In the genomic region with DNA sequence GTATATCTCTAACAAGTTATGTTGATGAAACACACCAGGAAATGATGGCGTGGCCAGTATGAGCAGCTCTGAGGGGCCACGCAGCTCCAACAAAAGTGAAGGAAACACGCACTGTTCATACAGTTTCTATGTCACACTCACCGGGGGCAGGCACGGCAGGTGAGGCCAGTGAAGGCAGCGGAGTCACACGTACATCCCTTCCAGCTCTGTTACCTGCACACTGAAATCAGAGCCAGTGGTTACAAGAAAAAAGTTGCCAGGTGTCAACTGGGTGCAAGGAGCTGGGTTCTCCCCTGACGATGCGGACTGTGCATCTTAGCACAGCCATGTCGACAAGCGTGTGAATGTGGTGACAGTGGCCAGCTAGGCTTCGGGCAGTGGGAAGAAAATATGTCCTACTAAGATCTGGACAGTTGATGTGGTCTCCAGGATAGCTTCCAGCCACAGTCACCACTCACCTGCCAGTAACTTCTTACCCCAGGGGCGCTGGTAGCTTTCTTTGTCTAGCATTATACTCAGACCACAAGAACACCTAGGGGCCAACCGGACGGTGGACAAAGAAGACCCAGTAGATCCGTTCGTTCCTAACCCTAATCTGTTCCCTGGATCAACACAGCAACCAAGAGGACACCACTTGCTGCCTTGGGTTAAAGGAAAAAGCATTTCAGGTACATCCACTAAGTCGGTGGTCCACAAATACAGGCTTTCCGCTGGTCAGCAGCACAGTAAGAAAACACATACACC, we compare ENCODE assay signal across 22 cellular contexts. TPM values are rescaled to one million over a fixed set of nuclear protein-coding genes. Genes with fewer than 3 reads are reported as not detected.
DNase-seq lines count a peak whose midpoint lies in the region; ATAC-seq and TF ChIP-seq lines count a peak whose summit lies in the region.
"Had no signal": no experiment of that assay in that cellular context is flagged by ENCODE, and none has a peak within 500 bp of the region (broad histone marks: within the 10 kb centered on the region; RNA-seq: fewer than 3 reads in every experiment).

No MANE protein-coding gene starts in this region.

- no peak for ATAC-seq in stimulated activated naive CD8-positive, alpha-beta T cell treated with anti-CD3 and anti-CD28 coated beads, Interleukin-15, amount 100 ng/mL, for 72 hours
- ATAC-seq: HCT116, PC-3 had no signal

- H3K27ac ChIP-seq in esophagus muscularis mucosa (replicated peaks in 1 of 4) (no peak overlapping the region), sigmoid colon (no peak overlapping the region)
- H3K27ac ChIP-seq: 22Rv1, GM23248 had no signal

- H3K36me3 Mint-ChIP-seq in T-helper 1 cell treated with Interleukin-12 subunit alpha and Interleukin-12 subunit beta and Interleukin-4 antibody, amounts not matched to agents 30 μg/mL and 1 μg/mL, for 36 hours (ENCODE audit: low read depth) = peaks cover 78% of the 10 kb centered on the region

- peak overlapping the region; percentile 49 for H3K27ac Mint-ChIP-seq in T-helper 1 cell treated with Interleukin-12 subunit alpha and Interleukin-12 subunit beta and Interleukin-4 antibody, amounts not matched to agents 30 μg/mL and 1 μg/mL, for 36 hours
- H3K27ac Mint-ChIP-seq in stimulated activated naive CD8-positive, alpha-beta T cell treated with anti-CD3 and anti-CD28 coated beads, Interleukin-15, amount 100 ng/mL, for 72 hours = no peak overlapping the region
- H3K27ac Mint-ChIP-seq: B cell had no signal

- no peaks in the 10 kb centered on the region for H3K4me1 ChIP-seq in esophagus muscularis mucosa
- H3K4me1 ChIP-seq in sigmoid colon = no peaks in the 10 kb centered on the region

- H3K27me3 ChIP-seq in esophagus muscularis mucosa = peaks cover 0 to 13% (median 0%) of the 10 kb centered on the region in 4 donors
- H3K27me3 ChIP-seq in sigmoid colon = no peaks in the 10 kb centered on the region

- TF ChIP-seq EP300 in esophagus muscularis mucosa (IDR thresholded peaks at IDR 0.05) (no peak), sigmoid colon (IDR thresholded peaks at IDR 0.05) (no peak)

- 91% methylated on average over 19 of the region's 19 CpGs for WGBS in esophagus muscularis mucosa
- WGBS in sigmoid colon, 2 donors = 95% methylated on average over 19 of the region's 19 CpGs

- peaks cover 48% of the 10 kb centered on the region for H3K4me1 Mint-ChIP-seq in T-helper 1 cell treated with Interleukin-12 subunit alpha and Interleukin-12 subunit beta and Interleukin-4 antibody, amounts not matched to agents 30 μg/mL and 1 μg/mL, for 36 hours (ENCODE audit: low read depth)
- H3K4me1 Mint-ChIP-seq in stimulated activated naive CD8-positive, alpha-beta T cell treated with anti-CD3 and anti-CD28 coated beads, Interleukin-15, amount 100 ng/mL, for 72 hours = peaks cover 41% of the 10 kb centered on the region

- H3K4me3 Mint-ChIP-seq in T-helper 1 cell treated with Interleukin-12 subunit alpha and Interleukin-12 subunit beta and Interleukin-4 antibody, amounts not matched to agents 30 μg/mL and 1 μg/mL, for 36 hours = no peak overlapping the region
- H3K4me3 Mint-ChIP-seq in stimulated activated naive CD8-positive, alpha-beta T cell treated with anti-CD3 and anti-CD28 coated beads, Interleukin-15, amount 100 ng/mL, for 72 hours = no peak overlapping the region
- H3K4me3 Mint-ChIP-seq: B cell had no signal

- intact Hi-C loops in esophagus muscularis mucosa (cut with DNase I) = no loop called here
- intact Hi-C loops in sigmoid colon (cut with DNase I) = no loop called here

- no peaks in the 10 kb centered on the region for H3K9me3 ChIP-seq in esophagus muscularis mucosa
- H3K9me3 ChIP-seq in sigmoid colon = no peaks in the 10 kb centered on the region

- H3K36me3 ChIP-seq in esophagus muscularis mucosa (no peaks in the 10 kb centered on the region), sigmoid colon (no peaks in the 10 kb centered on the region)

- H3K4me3 ChIP-seq in esophagus muscularis mucosa = no peak overlapping the region
- H3K4me3 ChIP-seq in sigmoid colon = no peak overlapping the region
- H3K4me3 ChIP-seq: GM23248 had no signal

- TF ChIP-seq POLR2A in esophagus muscularis mucosa (IDR thresholded peaks at IDR 0.05; ENCODE audit: low read depth) = no peak
- TF ChIP-seq POLR2A in sigmoid colon (IDR thresholded peaks at IDR 0.05) = no peak

- no peak for DNase-seq in T-helper 1 cell
- peak; percentile 4 for DNase-seq in AG20443 (ENCODE audit: low spot score)
- DNase-seq in esophagus muscularis mucosa (ENCODE audit: extremely low spot score) = peak; percentile 82
- DNase-seq in sigmoid colon = peak; percentile 30
- DNase-seq in stimulated activated naive CD8-positive, alpha-beta T cell treated with anti-CD3 and anti-CD28 coated beads, Interleukin-15, amount 100 ng/mL, for 72 hours = no peak
- no peak for DNase-seq in kidney glomerular epithelial cell (lab: John Stamatoyannopoulos, UW)
- no peak for DNase-seq in cortex of kidney (lab: John Stamatoyannopoulos, UW)
- DNase-seq: DMS79 treated with DMSO at 0.1 percent for 48 hours, GM23248, IMR-90, Karpas-422, NCI-H1048, NCI-H1436, NCI-H1930, NCI-H2171, NCI-H526, PC-3, SIG-M5 had no signal

- H3K27me3 Mint-ChIP-seq in T-helper 1 cell treated with Interleukin-12 subunit alpha and Interleukin-12 subunit beta and Interleukin-4 antibody, amounts not matched to agents 30 μg/mL and 1 μg/mL, for 36 hours (ENCODE audit: low read depth) = no peaks in the 10 kb centered on the region
- H3K27me3 Mint-ChIP-seq in stimulated activated naive CD8-positive, alpha-beta T cell treated with anti-CD3 and anti-CD28 coated beads, Interleukin-15, amount 100 ng/mL, for 72 hours = no peaks in the 10 kb centered on the region
- H3K27me3 Mint-ChIP-seq: B cell had no signal

- no peaks in the 10 kb centered on the region for H3K9me3 Mint-ChIP-seq in T-helper 1 cell treated with Interleukin-12 subunit alpha and Interleukin-12 subunit beta and Interleukin-4 antibody, amounts not matched to agents 30 μg/mL and 1 μg/mL, for 36 hours
- no peaks in the 10 kb centered on the region for H3K9me3 Mint-ChIP-seq in stimulated activated naive CD8-positive, alpha-beta T cell treated with anti-CD3 and anti-CD28 coated beads, Interleukin-15, amount 100 ng/mL, for 72 hours

- TF ChIP-seq CTCF in esophagus muscularis mucosa (IDR thresholded peaks at IDR 0.05) (no peak), sigmoid colon (IDR thresholded peaks at IDR 0.05) (no peak)

RNA-seq across cellular contexts. Expression of a gene that starts 10.1 kb away (rescaled TPM):
- under 1 TPM in 3 of 4 donors, not detected in 1; under 0.01 to 0.23 (median 0.19) TPM for total RNA-seq in esophagus muscularis mucosa
- total RNA-seq in sigmoid colon = 1 to 10 TPM in 2 of 4 donors, under 1 TPM in 2; 0.28 to 2.1 (median 1.0) TPM
- 1 to 10 TPM; 1.2 to 9.0 (median 3.0) TPM for polyA plus RNA-seq in sigmoid colon

Comparison
In these comparisons a context has a peak if more than half of its experiments do, and no peak if none do; other contexts are left out.
1. DNase-seq: peak in AG20443 (single experiment), esophagus muscularis mucosa (single experiment) and sigmoid colon (single experiment); none in T-helper 1 cell (0 of 5), stimulated activated naive CD8-positive, alpha-beta T cell treated with anti-CD3 and anti-CD28 coated beads, Interleukin-15, amount 100 ng/mL, for 72 hours (0 of 2), kidney glomerular epithelial cell (single experiment) and cortex of kidney (single experiment).